1 cellular context compared by ENCODE assay signal in the genomic region with DNA sequence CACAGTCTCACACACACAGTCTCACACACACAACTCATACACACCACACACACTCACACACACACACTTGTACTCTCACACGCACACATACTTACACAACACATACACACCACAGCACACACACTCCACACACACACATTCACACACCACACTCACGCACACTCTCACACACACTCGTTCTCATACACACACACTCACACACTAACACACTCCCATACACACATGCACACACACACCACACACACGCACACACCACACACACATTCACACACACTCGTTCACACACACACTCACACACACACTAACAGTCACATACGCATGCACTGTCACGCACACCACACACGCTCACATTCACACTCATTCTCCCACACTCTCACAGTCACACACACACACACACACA.
TF ChIP-seq lines count a peak whose summit lies in the region.

No MANE protein-coding gene starts in this region.

TF ChIP-seq in GM12878, 131 proteins besides CTCF, POLR2A, EP300 and RAD21:
- TF ChIP-seq, protein P1, sequence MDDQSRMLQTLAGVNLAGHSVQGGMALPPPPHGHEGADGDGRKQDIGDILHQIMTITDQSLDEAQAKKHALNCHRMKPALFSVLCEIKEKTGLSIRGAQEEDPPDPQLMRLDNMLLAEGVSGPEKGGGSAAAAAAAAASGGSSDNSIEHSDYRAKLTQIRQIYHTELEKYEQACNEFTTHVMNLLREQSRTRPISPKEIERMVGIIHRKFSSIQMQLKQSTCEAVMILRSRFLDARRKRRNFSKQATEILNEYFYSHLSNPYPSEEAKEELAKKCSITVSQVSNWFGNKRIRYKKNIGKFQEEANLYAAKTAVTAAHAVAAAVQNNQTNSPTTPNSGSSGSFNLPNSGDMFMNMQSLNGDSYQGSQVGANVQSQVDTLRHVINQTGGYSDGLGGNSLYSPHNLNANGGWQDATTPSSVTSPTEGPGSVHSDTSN (IDR thresholded peaks at IDR 0.05; ENCODE audit: insufficient replicate concordance, low read depth, low read length), result peak; percentile 33
- TF ChIP-seq NR2C2 (IDR thresholded peaks at IDR 0.05; ENCODE audit: borderline replicate concordance, control insufficient read depth, insufficient read length, low read depth) (peak; percentile 19), NRF1 (conservative IDR thresholded peaks at IDR 0.05; ENCODE audit: low read depth, low read length) (no peak), BCL3 (IDR thresholded peaks at IDR 0.05; ENCODE audit: borderline replicate concordance, insufficient read depth, low read depth, low read length, poor library complexity, severe bottlenecking) (peak; percentile 56)
